Comparison of ENCODE assay signal across 1 cellular context in genomic region chr17:58352018-58352842, GRCh38.
TF ChIP-seq lines count a peak whose summit lies in the region.

Gene SUPT4H1, minus strand, starts transcription at chr17:58352201. Its CDS starts 66 bp downstream, at chr17:58352135.

TF ChIP-seq in WTC11, 78 proteins besides CTCF, POLR2A, EP300 and RAD21 (continued from another document):
- no peak for TF ChIP-seq FOXP4 (CRISPR knock-in tag; IDR thresholded peaks at IDR 0.05)
- no peak for TF ChIP-seq ZNF263 (CRISPR knock-in tag; IDR thresholded peaks at IDR 0.05; ENCODE audit: low read depth)
- 0 out of 2 replicates have a peak, but pooled peaks have one; percentile 40 for TF ChIP-seq ARID4B (CRISPR knock-in tag; IDR thresholded peaks at IDR 0.05; ENCODE audit: borderline replicate concordance)
- TF ChIP-seq ZSCAN18 (CRISPR knock-in tag; IDR thresholded peaks at IDR 0.05) = no peak
- TF ChIP-seq E2F4 (CRISPR knock-in tag; IDR thresholded peaks at IDR 0.05; ENCODE audit: borderline replicate concordance, low read depth) = no peak
- TF ChIP-seq SMAD3 (CRISPR knock-in tag; IDR thresholded peaks at IDR 0.05; ENCODE audit: borderline replicate concordance) = no peak
- no peak for TF ChIP-seq NR3C1 (CRISPR knock-in tag; conservative IDR thresholded peaks at IDR 0.05; ENCODE audit: low read depth)
- TF ChIP-seq ERG (CRISPR knock-in tag; IDR thresholded peaks at IDR 0.05) = no peak
- TF ChIP-seq ZNF121 (CRISPR knock-in tag; IDR thresholded peaks at IDR 0.05) = no peak
- TF ChIP-seq ZNF138 (CRISPR knock-in tag; conservative IDR thresholded peaks at IDR 0.05) = no peak
- no peak for TF ChIP-seq MLX (CRISPR knock-in tag; IDR thresholded peaks at IDR 0.05)
- no peak for TF ChIP-seq OVOL2 (CRISPR knock-in tag; IDR thresholded peaks at IDR 0.05; ENCODE audit: borderline replicate concordance)
- peak; percentile 89 for TF ChIP-seq ETV6 (CRISPR knock-in tag; IDR thresholded peaks at IDR 0.05)
- TF ChIP-seq ZNF396 (CRISPR knock-in tag; IDR thresholded peaks at IDR 0.05; ENCODE audit: borderline replicate concordance) = no peak
- TF ChIP-seq NR1H2 (CRISPR knock-in tag; IDR thresholded peaks at IDR 0.05) = no peak
- TF ChIP-seq E2F5 (CRISPR knock-in tag; IDR thresholded peaks at IDR 0.05) = peak; percentile 93
- TF ChIP-seq TCF7 (CRISPR knock-in tag; IDR thresholded peaks at IDR 0.05; ENCODE audit: low read depth) = no peak
- TF ChIP-seq ATF1 (CRISPR knock-in tag; IDR thresholded peaks at IDR 0.05) = no peak
- peak; percentile 62; the same call in 1 of the 2 replicates for TF ChIP-seq TEAD1 (CRISPR knock-in tag; IDR thresholded peaks at IDR 0.05)
- 0 out of 2 replicates have a peak, but pooled peaks have one; percentile 35 for TF ChIP-seq MYBL2 (CRISPR knock-in tag; IDR thresholded peaks at IDR 0.05)
- peak; percentile 46; the same call in 1 of the 2 replicates for TF ChIP-seq TEAD4 (CRISPR knock-in tag; IDR thresholded peaks at IDR 0.05)
- TF ChIP-seq SOX15 (CRISPR knock-in tag; IDR thresholded peaks at IDR 0.05) = no peak
- peak; percentile 74; the same call in 1 of the 2 replicates for TF ChIP-seq CREM (CRISPR knock-in tag; IDR thresholded peaks at IDR 0.05)
- TF ChIP-seq GABPB1 (CRISPR knock-in tag; IDR thresholded peaks at IDR 0.05) = peak; percentile 82
